In the genomic region with DNA sequence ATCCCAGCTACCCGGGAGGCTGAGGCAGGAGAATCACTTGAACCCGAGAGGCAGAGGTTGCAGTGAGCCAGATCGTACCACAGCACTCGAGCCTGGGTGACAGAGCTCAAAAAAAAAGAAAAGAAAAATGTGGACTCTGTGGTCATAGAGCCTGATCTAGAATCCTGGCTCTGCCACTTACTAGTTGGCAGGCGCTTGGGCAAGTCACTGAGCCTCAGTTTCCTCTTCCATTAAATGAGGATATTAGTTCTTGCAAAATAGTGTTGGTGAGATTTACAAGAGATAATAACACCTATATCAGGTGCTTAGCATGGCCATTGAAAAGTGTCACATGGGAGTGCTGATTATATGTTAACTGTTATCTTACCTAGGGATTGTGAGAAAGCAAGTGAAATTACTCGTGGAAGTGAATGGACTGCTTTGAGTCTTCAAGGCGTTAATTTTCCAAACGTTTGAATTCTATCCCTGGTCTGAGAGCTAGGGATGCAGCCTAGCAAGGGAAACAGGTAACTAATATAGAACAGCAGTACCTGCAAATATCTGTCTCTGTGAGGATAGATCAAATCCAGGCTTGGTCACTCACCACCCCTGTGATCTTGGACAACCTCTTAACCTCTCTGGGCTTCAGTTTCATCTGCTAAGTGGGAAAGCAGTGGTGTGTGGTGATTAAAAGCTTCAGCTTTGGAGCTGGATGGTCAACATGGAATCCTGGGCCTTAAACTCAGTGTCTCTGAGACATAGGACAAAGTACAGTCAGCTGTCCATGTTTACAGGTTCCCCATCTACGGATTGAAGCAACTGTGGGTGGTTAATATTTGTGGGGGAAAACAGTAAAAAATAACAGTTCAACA, we compare ENCODE assay signal across 1 cellular context.
TF ChIP-seq lines count a peak whose summit lies in the region.

No MANE protein-coding gene starts in this region.

TF ChIP-seq in HepG2, 621 proteins besides CTCF, POLR2A, EP300 and RAD21 (continued from another document and continues in another):
- TF ChIP-seq, protein P1, sequence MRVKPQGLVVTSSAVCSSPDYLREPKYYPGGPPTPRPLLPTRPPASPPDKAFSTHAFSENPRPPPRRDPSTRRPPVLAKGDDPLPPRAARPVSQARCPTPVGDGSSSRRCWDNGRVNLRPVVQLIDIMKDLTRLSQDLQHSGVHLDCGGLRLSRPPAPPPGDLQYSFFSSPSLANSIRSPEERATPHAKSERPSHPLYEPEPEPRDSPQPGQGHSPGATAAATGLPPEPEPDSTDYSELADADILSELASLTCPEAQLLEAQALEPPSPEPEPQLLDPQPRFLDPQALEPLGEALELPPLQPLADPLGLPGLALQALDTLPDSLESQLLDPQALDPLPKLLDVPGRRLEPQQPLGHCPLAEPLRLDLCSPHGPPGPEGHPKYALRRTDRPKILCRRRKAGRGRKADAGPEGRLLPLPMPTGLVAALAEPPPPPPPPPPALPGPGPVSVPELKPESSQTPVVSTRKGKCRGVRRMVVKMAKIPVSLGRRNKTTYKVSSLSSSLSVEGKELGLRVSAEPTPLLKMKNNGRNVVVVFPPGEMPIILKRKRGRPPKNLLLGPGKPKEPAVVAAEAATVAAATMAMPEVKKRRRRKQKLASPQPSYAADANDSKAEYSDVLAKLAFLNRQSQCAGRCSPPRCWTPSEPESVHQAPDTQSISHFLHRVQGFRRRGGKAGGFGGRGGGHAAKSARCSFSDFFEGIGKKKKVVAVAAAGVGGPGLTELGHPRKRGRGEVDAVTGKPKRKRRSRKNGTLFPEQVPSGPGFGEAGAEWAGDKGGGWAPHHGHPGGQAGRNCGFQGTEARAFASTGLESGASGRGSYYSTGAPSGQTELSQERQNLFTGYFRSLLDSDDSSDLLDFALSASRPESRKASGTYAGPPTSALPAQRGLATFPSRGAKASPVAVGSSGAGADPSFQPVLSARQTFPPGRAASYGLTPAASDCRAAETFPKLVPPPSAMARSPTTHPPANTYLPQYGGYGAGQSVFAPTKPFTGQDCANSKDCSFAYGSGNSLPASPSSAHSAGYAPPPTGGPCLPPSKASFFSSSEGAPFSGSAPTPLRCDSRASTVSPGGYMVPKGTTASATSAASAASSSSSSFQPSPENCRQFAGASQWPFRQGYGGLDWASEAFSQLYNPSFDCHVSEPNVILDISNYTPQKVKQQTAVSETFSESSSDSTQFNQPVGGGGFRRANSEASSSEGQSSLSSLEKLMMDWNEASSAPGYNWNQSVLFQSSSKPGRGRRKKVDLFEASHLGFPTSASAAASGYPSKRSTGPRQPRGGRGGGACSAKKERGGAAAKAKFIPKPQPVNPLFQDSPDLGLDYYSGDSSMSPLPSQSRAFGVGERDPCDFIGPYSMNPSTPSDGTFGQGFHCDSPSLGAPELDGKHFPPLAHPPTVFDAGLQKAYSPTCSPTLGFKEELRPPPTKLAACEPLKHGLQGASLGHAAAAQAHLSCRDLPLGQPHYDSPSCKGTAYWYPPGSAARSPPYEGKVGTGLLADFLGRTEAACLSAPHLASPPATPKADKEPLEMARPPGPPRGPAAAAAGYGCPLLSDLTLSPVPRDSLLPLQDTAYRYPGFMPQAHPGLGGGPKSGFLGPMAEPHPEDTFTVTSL (CRISPR knock-in tag; IDR thresholded peaks at IDR 0.05; ENCODE audit: borderline replicate concordance), result no peak; the same call in 1 of the 2 replicates
- TF ChIP-seq, protein P2, sequence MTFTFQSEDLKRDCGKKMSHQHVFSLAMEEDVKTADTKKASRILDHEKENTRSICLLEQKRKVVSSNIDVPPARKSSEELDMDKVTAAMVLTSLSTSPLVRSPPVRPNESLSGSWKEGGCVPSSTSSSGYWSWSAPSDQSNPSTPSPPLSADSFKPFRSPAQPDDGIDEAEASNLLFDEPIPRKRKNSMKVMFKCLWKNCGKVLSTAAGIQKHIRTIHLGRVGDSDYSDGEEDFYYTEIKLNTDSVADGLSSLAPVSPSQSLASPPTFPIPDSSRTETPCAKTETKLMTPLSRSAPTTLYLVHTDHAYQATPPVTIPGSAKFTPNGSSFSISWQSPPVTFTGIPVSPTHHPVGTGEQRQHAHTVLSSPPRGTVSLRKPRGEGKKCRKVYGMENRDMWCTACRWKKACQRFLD (CRISPR knock-in tag; IDR thresholded peaks at IDR 0.05; ENCODE audit: borderline replicate concordance), result no peak
- TF ChIP-seq KDM5B (CRISPR knock-in tag; IDR thresholded peaks at IDR 0.05; ENCODE audit: borderline replicate concordance) (no peak), ZFP36L2 (CRISPR knock-in tag; IDR thresholded peaks at IDR 0.05) (peak; percentile 61; the same call in 1 of the 2 replicates), CBX2 (IDR thresholded peaks at IDR 0.05; ENCODE audit: low read depth, low read length) (no peak), CBX2 (CRISPR knock-in tag; IDR thresholded peaks at IDR 0.05; ENCODE audit: low read depth) (no peak), ETV5 (CRISPR knock-in tag; IDR thresholded peaks at IDR 0.05; ENCODE audit: borderline replicate concordance) (peak; percentile 44; the same call in 1 of the 2 replicates), ZFP1 (CRISPR knock-in tag; IDR thresholded peaks at IDR 0.05) (no peak), ZKSCAN8 (CRISPR knock-in tag; IDR thresholded peaks at IDR 0.05; ENCODE audit: borderline replicate concordance) (peak; percentile 63; the same call in 1 of the 2 replicates), MEF2D (CRISPR knock-in tag; IDR thresholded peaks at IDR 0.05) (no peak), TGIF2 (CRISPR knock-in tag; IDR thresholded peaks at IDR 0.05) (no peak), PTBP1 (IDR thresholded peaks at IDR 0.05; ENCODE audit: low read depth, low read length, poor library complexity, severe bottlenecking) (no peak), TOPORS (CRISPR knock-in tag; IDR thresholded peaks at IDR 0.05) (no peak), XRCC5 (optimal IDR thresholded peaks at IDR 0.05; ENCODE audit: low read length) (no peak), EHMT2 (IDR thresholded peaks at IDR 0.05; ENCODE audit: borderline replicate concordance, low read depth, low read length) (no peak), ZNF775 (CRISPR knock-in tag; IDR thresholded peaks at IDR 0.05; ENCODE audit: borderline replicate concordance) (no peak), ZSCAN12 (CRISPR knock-in tag; IDR thresholded peaks at IDR 0.05) (no peak), MED1 (CRISPR knock-in tag; IDR thresholded peaks at IDR 0.05) (peak; percentile 76), ZNF121 (CRISPR knock-in tag; IDR thresholded peaks at IDR 0.05) (peak; percentile 58; the same call in 1 of the 2 replicates), ASH2L (IDR thresholded peaks at IDR 0.05; ENCODE audit: insufficient read length, low read depth, low read length) (peak; percentile 16), CHCHD3 (CRISPR knock-in tag; IDR thresholded peaks at IDR 0.05) (no peak), ESRRA (CRISPR knock-in tag; IDR thresholded peaks at IDR 0.05; ENCODE audit: low read depth) (no peak), MXD4 (CRISPR knock-in tag; IDR thresholded peaks at IDR 0.05) (no peak), ZEB1 (IDR thresholded peaks at IDR 0.05; ENCODE audit: insufficient replicate concordance, low read depth) (no peak), ZNF432 (CRISPR knock-in tag; IDR thresholded peaks at IDR 0.05; ENCODE audit: borderline replicate concordance) (no peak), NFYC (CRISPR knock-in tag; IDR thresholded peaks at IDR 0.05) (no peak), ZNF83 (CRISPR knock-in tag; IDR thresholded peaks at IDR 0.05; ENCODE audit: borderline replicate concordance) (no peak), NFE2L2 (IDR thresholded peaks at IDR 0.05; ENCODE audit: low read length) (no peak), SP5 (CRISPR knock-in tag; IDR thresholded peaks at IDR 0.05; ENCODE audit: borderline replicate concordance, low read depth) (no peak), HNF4G (IDR thresholded peaks at IDR 0.05; ENCODE audit: borderline replicate concordance, low read depth, low read length) (peak; percentile 87), HNF4G (CRISPR knock-in tag; IDR thresholded peaks at IDR 0.05; ENCODE audit: borderline replicate concordance, low read depth) (no peak; the same call in 1 of the 2 replicates), FOXA3 (CRISPR knock-in tag; IDR thresholded peaks at IDR 0.05) (peak; percentile 98), SRY (CRISPR knock-in tag; IDR thresholded peaks at IDR 0.05) (no peak; the same call in 1 of the 2 replicates), ZNF253 (CRISPR knock-in tag; IDR thresholded peaks at IDR 0.05; ENCODE audit: borderline replicate concordance) (no peak), RXRB (CRISPR knock-in tag; IDR thresholded peaks at IDR 0.05; ENCODE audit: borderline replicate concordance) (peak; percentile 72), TBX2 (CRISPR knock-in tag; IDR thresholded peaks at IDR 0.05; ENCODE audit: borderline replicate concordance) (no peak), FOSL2 (CRISPR knock-in tag; IDR thresholded peaks at IDR 0.05) (peak; percentile 63), ZNF878 (CRISPR knock-in tag; IDR thresholded peaks at IDR 0.05) (no peak), GATAD2A (CRISPR knock-in tag; IDR thresholded peaks at IDR 0.05) (peak; percentile 80), EEA1 (CRISPR knock-in tag; IDR thresholded peaks at IDR 0.05; ENCODE audit: borderline replicate concordance) (no peak), POLR2G (IDR thresholded peaks at IDR 0.05; ENCODE audit: low read depth, low read length) (peak; percentile 45; the same call in 1 of the 2 replicates), SPEN (CRISPR knock-in tag; IDR thresholded peaks at IDR 0.05; ENCODE audit: low read depth) (peak; percentile 64; the same call in 1 of the 2 replicates), IRX3 (CRISPR knock-in tag; IDR thresholded peaks at IDR 0.05; ENCODE audit: borderline replicate concordance, low read depth) (no peak), POLR2AphosphoS5 (IDR thresholded peaks at IDR 0.05; ENCODE audit: low read depth, low read length) (peak; percentile 59)
- TF ChIP-seq, protein P3, sequence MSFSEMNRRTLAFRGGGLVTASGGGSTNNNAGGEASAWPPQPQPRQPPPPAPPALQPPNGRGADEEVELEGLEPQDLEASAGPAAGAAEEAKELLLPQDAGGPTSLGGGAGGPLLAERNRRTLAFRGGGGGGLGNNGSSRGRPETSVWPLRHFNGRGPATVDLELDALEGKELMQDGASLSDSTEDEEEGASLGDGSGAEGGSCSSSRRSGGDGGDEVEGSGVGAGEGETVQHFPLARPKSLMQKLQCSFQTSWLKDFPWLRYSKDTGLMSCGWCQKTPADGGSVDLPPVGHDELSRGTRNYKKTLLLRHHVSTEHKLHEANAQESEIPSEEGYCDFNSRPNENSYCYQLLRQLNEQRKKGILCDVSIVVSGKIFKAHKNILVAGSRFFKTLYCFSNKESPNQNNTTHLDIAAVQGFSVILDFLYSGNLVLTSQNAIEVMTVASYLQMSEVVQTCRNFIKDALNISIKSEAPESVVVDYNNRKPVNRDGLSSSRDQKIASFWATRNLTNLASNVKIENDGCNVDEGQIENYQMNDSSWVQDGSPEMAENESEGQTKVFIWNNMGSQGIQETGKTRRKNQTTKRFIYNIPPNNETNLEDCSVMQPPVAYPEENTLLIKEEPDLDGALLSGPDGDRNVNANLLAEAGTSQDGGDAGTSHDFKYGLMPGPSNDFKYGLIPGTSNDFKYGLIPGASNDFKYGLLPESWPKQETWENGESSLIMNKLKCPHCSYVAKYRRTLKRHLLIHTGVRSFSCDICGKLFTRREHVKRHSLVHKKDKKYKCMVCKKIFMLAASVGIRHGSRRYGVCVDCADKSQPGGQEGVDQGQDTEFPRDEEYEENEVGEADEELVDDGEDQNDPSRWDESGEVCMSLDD (CRISPR knock-in tag; IDR thresholded peaks at IDR 0.05; ENCODE audit: borderline replicate concordance), result no peak
- TF ChIP-seq, protein P4, sequence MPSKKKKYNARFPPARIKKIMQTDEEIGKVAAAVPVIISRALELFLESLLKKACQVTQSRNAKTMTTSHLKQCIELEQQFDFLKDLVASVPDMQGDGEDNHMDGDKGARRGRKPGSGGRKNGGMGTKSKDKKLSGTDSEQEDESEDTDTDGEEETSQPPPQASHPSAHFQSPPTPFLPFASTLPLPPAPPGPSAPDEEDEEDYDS (CRISPR knock-in tag; IDR thresholded peaks at IDR 0.05), result peak; percentile 76
- TF ChIP-seq, protein P5, sequence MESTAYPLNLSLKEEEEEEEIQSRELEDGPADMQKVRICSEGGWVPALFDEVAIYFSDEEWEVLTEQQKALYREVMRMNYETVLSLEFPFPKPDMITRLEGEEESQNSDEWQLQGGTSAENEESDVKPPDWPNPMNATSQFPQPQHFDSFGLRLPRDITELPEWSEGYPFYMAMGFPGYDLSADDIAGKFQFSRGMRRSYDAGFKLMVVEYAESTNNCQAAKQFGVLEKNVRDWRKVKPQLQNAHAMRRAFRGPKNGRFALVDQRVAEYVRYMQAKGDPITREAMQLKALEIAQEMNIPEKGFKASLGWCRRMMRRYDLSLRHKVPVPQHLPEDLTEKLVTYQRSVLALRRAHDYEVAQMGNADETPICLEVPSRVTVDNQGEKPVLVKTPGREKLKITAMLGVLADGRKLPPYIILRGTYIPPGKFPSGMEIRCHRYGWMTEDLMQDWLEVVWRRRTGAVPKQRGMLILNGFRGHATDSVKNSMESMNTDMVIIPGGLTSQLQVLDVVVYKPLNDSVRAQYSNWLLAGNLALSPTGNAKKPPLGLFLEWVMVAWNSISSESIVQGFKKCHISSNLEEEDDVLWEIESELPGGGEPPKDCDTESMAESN (CRISPR knock-in tag; conservative IDR thresholded peaks at IDR 0.05), result no peak
- TF ChIP-seq, protein P6, sequence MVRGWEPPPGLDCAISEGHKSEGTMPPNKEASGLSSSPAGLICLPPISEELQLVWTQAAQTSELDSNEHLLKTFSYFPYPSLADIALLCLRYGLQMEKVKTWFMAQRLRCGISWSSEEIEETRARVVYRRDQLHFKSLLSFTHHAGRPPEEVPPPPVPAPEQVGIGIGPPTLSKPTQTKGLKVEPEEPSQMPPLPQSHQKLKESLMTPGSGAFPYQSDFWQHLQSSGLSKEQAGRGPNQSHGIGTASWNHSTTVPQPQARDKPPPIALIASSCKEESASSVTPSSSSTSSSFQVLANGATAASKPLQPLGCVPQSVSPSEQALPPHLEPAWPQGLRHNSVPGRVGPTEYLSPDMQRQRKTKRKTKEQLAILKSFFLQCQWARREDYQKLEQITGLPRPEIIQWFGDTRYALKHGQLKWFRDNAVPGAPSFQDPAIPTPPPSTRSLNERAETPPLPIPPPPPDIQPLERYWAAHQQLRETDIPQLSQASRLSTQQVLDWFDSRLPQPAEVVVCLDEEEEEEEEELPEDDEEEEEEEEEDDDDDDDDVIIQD (CRISPR knock-in tag; IDR thresholded peaks at IDR 0.05; ENCODE audit: low read depth), result peak; percentile 81
- TF ChIP-seq, protein P7, sequence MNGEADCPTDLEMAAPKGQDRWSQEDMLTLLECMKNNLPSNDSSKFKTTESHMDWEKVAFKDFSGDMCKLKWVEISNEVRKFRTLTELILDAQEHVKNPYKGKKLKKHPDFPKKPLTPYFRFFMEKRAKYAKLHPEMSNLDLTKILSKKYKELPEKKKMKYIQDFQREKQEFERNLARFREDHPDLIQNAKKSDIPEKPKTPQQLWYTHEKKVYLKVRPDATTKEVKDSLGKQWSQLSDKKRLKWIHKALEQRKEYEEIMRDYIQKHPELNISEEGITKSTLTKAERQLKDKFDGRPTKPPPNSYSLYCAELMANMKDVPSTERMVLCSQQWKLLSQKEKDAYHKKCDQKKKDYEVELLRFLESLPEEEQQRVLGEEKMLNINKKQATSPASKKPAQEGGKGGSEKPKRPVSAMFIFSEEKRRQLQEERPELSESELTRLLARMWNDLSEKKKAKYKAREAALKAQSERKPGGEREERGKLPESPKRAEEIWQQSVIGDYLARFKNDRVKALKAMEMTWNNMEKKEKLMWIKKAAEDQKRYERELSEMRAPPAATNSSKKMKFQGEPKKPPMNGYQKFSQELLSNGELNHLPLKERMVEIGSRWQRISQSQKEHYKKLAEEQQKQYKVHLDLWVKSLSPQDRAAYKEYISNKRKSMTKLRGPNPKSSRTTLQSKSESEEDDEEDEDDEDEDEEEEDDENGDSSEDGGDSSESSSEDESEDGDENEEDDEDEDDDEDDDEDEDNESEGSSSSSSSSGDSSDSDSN (CRISPR knock-in tag; IDR thresholded peaks at IDR 0.05), result no peak
